In the genomic region with DNA sequence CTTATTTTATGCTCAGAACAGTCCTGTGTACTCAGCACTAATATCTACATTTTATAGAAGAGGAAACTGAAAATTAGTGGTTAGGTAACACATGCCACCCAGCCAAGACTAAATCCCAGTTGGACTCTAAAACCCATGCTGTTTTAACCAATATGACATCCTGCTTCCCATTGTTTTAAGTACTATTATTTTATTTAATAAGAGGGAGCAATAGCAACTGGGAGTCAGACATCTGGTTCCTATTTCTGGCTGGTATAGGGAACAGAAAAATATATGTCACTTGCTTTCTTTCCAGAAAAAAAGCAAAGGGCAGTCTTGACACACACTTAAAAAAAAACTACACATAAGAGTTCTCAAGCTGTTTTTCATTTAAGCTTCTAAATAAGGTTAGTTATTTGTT, we compare ENCODE assay signal across 24 cellular contexts.
"Had no signal": no experiment of that assay in that cellular context is flagged by ENCODE, and none has a peak within 500 bp of the region (broad histone marks: within the 10 kb centered on the region; RNA-seq: fewer than 3 reads in every experiment).

No MANE protein-coding gene starts in this region.

- H3K27ac ChIP-seq: adrenal gland, SJSA1 had no signal

- H3K27me3 ChIP-seq: adrenal gland, SJSA1 had no signal

- DNase-seq: activated B cell treated with CpG ODN at 0.5 μM for 24 hours; activated CD4-positive, alpha-beta T cell treated with anti-CD3 and anti-CD28 coated beads for 1 hour; activated CD4-positive, alpha-beta T cell treated with anti-CD3 and anti-CD28 coated beads, Interleukin-2, amount 10 ng/mL, durations not matched to agents 24 days and 14 days; activated CD4-positive, alpha-beta T cell treated with anti-CD3 and anti-CD28 coated beads, Interleukin-2, amount 50 U/mL, for 48 hours; activated effector memory CD4-positive, alpha-beta T cell treated with anti-CD3 and anti-CD28 coated beads, Interleukin-2, amount 50 U/mL, for 16 hours; activated naive CD4-positive, alpha-beta T cell treated with Interleukin-2 at 50 U/mL for 16 hours; activated naive CD8-positive, alpha-beta T cell treated with anti-CD3 and anti-CD28 coated beads for 36 hours; activated T-cell treated with anti-CD3 and anti-CD28 coated beads, Interleukin-2, amount 50 U/mL, for 4 hours; adrenal gland; anterior cingulate cortex; cerebellar nuclear complex; Kasumi-1; NCI-H1105 treated with DMSO at 0.1 percent for 48 hours; NCI-H1694 treated with DMSO at 0.1 percent for 48 hours; NCI-H2029 treated with DMSO at 0.1 percent for 48 hours; NCI-H2227 treated with DMSO at 0.1 percent for 48 hours; NCI-H510A; NCI-H526 treated with DMSO at 0.1 percent for 48 hours; PC-3; SHP77; T-helper 17 cell; T-helper 9 cell had no signal

- H3K9me3 ChIP-seq: adrenal gland, SJSA1 had no signal

- H3K4me1 ChIP-seq: adrenal gland, SJSA1 had no signal

- ATAC-seq: activated T-cell treated with anti-CD3 and anti-CD28 coated beads, Interleukin-2, amount 50 U/mL, for 4 hours; K562; PC-3; T-helper 17 cell had no signal

- H3K4me3 ChIP-seq: adrenal gland, K562, SJSA1 had no signal
